Comparison of ENCODE assay signal across 1 cellular context in the genomic region with DNA sequence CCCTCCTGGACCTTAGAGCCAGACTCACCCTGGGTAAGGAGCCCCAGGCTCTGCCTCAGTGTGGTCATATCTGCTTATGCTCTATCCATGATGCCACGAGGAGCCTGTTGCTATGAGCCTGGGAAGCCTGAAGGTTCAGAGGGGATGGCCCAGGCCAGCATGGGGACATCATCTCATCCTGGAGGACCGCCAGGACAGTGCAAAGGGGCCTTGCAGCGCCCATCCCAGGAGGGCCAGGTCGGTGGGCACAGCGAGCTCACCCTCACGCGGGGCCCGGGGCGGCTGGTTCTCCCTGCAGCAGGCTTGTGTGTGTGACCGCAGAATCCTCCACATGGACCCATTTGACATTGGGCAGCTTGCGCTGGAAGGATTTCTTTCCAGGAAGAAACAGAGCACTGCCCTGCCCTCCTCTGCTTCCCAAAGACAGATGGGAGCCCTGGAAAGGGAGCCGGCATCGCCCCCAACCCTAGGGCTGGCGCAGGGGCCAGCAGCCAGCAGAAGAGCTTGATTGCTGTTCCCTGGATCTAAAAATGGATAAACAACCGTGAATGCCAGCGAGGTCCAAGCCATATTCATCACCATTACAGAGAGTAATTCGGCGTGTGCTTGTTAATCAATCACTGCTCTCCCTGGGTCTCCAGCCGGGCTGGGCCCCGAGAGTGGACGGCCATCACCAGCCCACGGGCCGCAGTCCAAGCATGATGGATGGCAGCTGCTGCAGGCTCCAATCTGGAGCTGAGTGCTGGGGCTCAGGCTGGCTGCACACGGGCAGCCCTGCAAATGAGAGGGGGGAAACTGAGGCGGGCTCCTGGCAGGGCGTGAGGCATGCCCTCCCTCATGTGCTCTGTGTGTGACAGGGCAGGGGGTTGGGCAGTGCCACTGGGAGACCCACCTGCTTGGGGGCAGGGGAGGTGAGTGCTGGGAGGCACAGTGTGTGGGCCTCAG.
TF ChIP-seq lines count a peak whose summit lies in the region.

No MANE protein-coding gene starts in this region.

TF ChIP-seq in GM23338, 12 proteins besides CTCF, POLR2A, EP300 and RAD21 (continued from another document):
- TF ChIP-seq, protein P1, sequence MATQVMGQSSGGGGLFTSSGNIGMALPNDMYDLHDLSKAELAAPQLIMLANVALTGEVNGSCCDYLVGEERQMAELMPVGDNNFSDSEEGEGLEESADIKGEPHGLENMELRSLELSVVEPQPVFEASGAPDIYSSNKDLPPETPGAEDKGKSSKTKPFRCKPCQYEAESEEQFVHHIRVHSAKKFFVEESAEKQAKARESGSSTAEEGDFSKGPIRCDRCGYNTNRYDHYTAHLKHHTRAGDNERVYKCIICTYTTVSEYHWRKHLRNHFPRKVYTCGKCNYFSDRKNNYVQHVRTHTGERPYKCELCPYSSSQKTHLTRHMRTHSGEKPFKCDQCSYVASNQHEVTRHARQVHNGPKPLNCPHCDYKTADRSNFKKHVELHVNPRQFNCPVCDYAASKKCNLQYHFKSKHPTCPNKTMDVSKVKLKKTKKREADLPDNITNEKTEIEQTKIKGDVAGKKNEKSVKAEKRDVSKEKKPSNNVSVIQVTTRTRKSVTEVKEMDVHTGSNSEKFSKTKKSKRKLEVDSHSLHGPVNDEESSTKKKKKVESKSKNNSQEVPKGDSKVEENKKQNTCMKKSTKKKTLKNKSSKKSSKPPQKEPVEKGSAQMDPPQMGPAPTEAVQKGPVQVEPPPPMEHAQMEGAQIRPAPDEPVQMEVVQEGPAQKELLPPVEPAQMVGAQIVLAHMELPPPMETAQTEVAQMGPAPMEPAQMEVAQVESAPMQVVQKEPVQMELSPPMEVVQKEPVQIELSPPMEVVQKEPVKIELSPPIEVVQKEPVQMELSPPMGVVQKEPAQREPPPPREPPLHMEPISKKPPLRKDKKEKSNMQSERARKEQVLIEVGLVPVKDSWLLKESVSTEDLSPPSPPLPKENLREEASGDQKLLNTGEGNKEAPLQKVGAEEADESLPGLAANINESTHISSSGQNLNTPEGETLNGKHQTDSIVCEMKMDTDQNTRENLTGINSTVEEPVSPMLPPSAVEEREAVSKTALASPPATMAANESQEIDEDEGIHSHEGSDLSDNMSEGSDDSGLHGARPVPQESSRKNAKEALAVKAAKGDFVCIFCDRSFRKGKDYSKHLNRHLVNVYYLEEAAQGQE (IDR thresholded peaks at IDR 0.05; ENCODE audit: unreplicated experiment), result no peak
- TF ChIP-seq, protein P2, sequence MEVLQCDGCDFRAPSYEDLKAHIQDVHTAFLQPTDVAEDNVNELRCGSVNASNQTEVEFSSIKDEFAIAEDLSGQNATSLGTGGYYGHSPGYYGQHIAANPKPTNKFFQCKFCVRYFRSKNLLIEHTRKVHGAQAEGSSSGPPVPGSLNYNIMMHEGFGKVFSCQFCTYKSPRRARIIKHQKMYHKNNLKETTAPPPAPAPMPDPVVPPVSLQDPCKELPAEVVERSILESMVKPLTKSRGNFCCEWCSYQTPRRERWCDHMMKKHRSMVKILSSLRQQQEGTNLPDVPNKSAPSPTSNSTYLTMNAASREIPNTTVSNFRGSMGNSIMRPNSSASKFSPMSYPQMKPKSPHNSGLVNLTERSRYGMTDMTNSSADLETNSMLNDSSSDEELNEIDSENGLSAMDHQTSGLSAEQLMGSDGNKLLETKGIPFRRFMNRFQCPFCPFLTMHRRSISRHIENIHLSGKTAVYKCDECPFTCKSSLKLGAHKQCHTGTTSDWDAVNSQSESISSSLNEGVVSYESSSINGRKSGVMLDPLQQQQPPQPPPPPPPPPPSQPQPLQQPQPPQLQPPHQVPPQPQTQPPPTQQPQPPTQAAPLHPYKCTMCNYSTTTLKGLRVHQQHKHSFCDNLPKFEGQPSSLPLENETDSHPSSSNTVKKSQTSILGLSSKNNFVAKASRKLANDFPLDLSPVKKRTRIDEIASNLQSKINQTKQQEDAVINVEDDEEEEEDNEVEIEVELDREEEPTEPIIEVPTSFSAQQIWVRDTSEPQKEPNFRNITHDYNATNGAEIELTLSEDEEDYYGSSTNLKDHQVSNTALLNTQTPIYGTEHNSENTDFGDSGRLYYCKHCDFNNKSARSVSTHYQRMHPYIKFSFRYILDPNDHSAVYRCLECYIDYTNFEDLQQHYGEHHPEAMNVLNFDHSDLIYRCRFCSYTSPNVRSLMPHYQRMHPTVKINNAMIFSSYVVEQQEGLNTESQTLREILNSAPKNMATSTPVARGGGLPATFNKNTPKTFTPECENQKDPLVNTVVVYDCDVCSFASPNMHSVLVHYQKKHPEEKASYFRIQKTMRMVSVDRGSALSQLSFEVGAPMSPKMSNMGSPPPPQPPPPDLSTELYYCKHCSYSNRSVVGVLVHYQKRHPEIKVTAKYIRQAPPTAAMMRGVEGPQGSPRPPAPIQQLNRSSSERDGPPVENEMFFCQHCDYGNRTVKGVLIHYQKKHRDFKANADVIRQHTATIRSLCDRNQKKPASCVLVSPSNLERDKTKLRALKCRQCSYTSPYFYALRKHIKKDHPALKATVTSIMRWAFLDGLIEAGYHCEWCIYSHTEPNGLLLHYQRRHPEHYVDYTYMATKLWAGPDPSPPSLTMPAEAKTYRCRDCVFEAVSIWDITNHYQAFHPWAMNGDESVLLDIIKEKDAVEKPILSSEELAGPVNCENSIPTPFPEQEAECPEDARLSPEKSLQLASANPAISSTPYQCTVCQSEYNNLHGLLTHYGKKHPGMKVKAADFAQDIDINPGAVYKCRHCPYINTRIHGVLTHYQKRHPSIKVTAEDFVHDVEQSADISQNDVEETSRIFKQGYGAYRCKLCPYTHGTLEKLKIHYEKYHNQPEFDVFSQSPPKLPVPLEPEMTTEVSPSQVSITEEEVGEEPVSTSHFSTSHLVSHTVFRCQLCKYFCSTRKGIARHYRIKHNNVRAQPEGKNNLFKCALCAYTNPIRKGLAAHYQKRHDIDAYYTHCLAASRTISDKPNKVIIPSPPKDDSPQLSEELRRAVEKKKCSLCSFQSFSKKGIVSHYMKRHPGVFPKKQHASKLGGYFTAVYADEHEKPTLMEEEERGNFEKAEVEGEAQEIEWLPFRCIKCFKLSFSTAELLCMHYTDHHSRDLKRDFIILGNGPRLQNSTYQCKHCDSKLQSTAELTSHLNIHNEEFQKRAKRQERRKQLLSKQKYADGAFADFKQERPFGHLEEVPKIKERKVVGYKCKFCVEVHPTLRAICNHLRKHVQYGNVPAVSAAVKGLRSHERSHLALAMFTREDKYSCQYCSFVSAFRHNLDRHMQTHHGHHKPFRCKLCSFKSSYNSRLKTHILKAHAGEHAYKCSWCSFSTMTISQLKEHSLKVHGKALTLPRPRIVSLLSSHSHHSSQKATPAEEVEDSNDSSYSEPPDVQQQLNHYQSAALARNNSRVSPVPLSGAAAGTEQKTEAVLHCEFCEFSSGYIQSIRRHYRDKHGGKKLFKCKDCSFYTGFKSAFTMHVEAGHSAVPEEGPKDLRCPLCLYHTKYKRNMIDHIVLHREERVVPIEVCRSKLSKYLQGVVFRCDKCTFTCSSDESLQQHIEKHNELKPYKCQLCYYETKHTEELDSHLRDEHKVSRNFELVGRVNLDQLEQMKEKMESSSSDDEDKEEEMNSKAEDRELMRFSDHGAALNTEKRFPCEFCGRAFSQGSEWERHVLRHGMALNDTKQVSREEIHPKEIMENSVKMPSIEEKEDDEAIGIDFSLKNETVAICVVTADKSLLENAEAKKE (CRISPR knock-in tag; IDR thresholded peaks at IDR 0.05), result no peak
- TF ChIP-seq POLR2AphosphoS5 (IDR thresholded peaks at IDR 0.05; ENCODE audit: low read depth) (no peak), CREB1 (CRISPR knock-in tag; IDR thresholded peaks at IDR 0.05; ENCODE audit: low read depth) (no peak), NANOG (IDR thresholded peaks at IDR 0.05; ENCODE audit: borderline replicate concordance) (no peak)
- TF ChIP-seq, protein P3, sequence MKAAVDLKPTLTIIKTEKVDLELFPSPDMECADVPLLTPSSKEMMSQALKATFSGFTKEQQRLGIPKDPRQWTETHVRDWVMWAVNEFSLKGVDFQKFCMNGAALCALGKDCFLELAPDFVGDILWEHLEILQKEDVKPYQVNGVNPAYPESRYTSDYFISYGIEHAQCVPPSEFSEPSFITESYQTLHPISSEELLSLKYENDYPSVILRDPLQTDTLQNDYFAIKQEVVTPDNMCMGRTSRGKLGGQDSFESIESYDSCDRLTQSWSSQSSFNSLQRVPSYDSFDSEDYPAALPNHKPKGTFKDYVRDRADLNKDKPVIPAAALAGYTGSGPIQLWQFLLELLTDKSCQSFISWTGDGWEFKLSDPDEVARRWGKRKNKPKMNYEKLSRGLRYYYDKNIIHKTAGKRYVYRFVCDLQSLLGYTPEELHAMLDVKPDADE (IDR thresholded peaks at IDR 0.05), result no peak
